Comparison of ENCODE assay signal across 1 cellular context in genomic region chr1:20696397-20697333, GRCh38.
TF ChIP-seq lines count a peak whose summit lies in the region.

No MANE protein-coding gene starts in this region.

TF ChIP-seq in H1, 55 proteins besides CTCF, POLR2A, EP300 and RAD21:
- TF ChIP-seq ATF3 (IDR thresholded peaks at IDR 0.05; ENCODE audit: insufficient read depth, low read depth, low read length) (peak; percentile 76), MAX (IDR thresholded peaks at IDR 0.05) (peak; percentile 87), SAP30 (IDR thresholded peaks at IDR 0.05; ENCODE audit: insufficient read depth, insufficient replicate concordance, low read length) (no peak), CTBP2 (IDR thresholded peaks at IDR 0.05; ENCODE audit: borderline replicate concordance, insufficient read depth, insufficient read length, low read length) (peak; percentile 53), TCF12 (IDR thresholded peaks at IDR 0.05; ENCODE audit: low read depth, low read length) (no peak), RFX5 (IDR thresholded peaks at IDR 0.05; ENCODE audit: borderline replicate concordance, low read depth, low read length) (no peak), NRF1 (IDR thresholded peaks at IDR 0.05; ENCODE audit: low read depth, low read length) (no peak), BACH1 (IDR thresholded peaks at IDR 0.05; ENCODE audit: low read length) (no peak; the same call in 1 of the 2 replicates), RBBP5 (IDR thresholded peaks at IDR 0.05; ENCODE audit: borderline replicate concordance, low read depth, low read length) (0 out of 2 replicates have a peak, but pooled peaks have one; percentile 41), KDM1A (IDR thresholded peaks at IDR 0.05; ENCODE audit: borderline replicate concordance, low read length) (0 out of 2 replicates have a peak, but pooled peaks have one; percentile 59), CHD2 (IDR thresholded peaks at IDR 0.05; ENCODE audit: low read length) (no peak; the same call in 1 of the 2 replicates), NANOG (IDR thresholded peaks at IDR 0.05; ENCODE audit: insufficient read depth, low read depth, low read length, poor library complexity, severe bottlenecking) (no peak), ATF2 (IDR thresholded peaks at IDR 0.05; ENCODE audit: low read length) (no peak), RXRA (IDR thresholded peaks at IDR 0.05; ENCODE audit: insufficient read depth, low read depth, low read length) (no peak), GTF2F1 (IDR thresholded peaks at IDR 0.05; ENCODE audit: borderline replicate concordance, low read depth, low read length) (no peak), KDM5A (IDR thresholded peaks at IDR 0.05; ENCODE audit: low read length) (no peak), FOSL1 (IDR thresholded peaks at IDR 0.05; ENCODE audit: insufficient read depth, low read depth, low read length) (no peak), ZNF274 (IDR thresholded peaks at IDR 0.05; ENCODE audit: borderline replicate concordance, extremely low read depth, low read length) (no peak), HDAC6 (IDR thresholded peaks at IDR 0.05; ENCODE audit: low read depth, low read length) (no peak), TAF1 (IDR thresholded peaks at IDR 0.05; ENCODE audit: low read depth, low read length) (peak; percentile 38; the same call in 1 of the 2 replicates), ASH2L (IDR thresholded peaks at IDR 0.05; ENCODE audit: low read length) (no peak), PHF8 (conservative IDR thresholded peaks at IDR 0.05; ENCODE audit: low read depth, low read length) (no peak), POLR2AphosphoS5 (IDR thresholded peaks at IDR 0.05; ENCODE audit: low read depth, low read length) (no peak; the same call in 1 of the 2 replicates), SIN3A (conservative IDR thresholded peaks at IDR 0.05 in 1 of 2, IDR thresholded peaks at IDR 0.05 in 1 of 2; ENCODE audit: low read depth in 1 of 2, low read length in 2 of 2) (0 out of 4 replicates have a peak, but pooled peaks of 1 of the 2 experiments have one; percentile 66), MAFK (IDR thresholded peaks at IDR 0.05; ENCODE audit: low read depth, low read length) (no peak), GABPA (IDR thresholded peaks at IDR 0.05; ENCODE audit: borderline replicate concordance, insufficient read depth, low read length) (no peak), SP1 (IDR thresholded peaks at IDR 0.05; ENCODE audit: low read depth, low read length) (no peak), CREB1 (IDR thresholded peaks at IDR 0.05) (peak; percentile 49; the same call in 1 of the 2 replicates), CBX8 (IDR thresholded peaks at IDR 0.05; ENCODE audit: borderline replicate concordance, low read depth, low read length) (no peak), USF2 (IDR thresholded peaks at IDR 0.05; ENCODE audit: low read length) (peak; percentile 81), EZH2 (IDR thresholded peaks at IDR 0.05; ENCODE audit: low read depth, low read length, severe bottlenecking) (no peak), KDM4A (IDR thresholded peaks at IDR 0.05; ENCODE audit: low read depth, low read length, severe bottlenecking) (no peak), JUND (IDR thresholded peaks at IDR 0.05; ENCODE audit: low read length) (no peak), EGR1 (IDR thresholded peaks at IDR 0.05; ENCODE audit: borderline replicate concordance, low read depth, low read length) (no peak), SIRT6 (IDR thresholded peaks at IDR 0.05; ENCODE audit: low read length) (no peak), SP2 (IDR thresholded peaks at IDR 0.05; ENCODE audit: low read length) (no peak), BRCA1 (IDR thresholded peaks at IDR 0.05; ENCODE audit: low read depth, low read length) (no peak), JUN (IDR thresholded peaks at IDR 0.05; ENCODE audit: low read depth, low read length) (no peak), SRF (IDR thresholded peaks at IDR 0.05; ENCODE audit: low read depth, low read length) (no peak), TAF7 (optimal IDR thresholded peaks at IDR 0.05; ENCODE audit: borderline replicate concordance, low read depth, low read length) (peak; percentile 34), POU5F1 (IDR thresholded peaks at IDR 0.05; ENCODE audit: low read depth, low read length) (no peak), TEAD4 (IDR thresholded peaks at IDR 0.05; ENCODE audit: low read depth, low read length) (no peak), TBP (IDR thresholded peaks at IDR 0.05; ENCODE audit: low read depth, low read length) (no peak), CBX5 (IDR thresholded peaks at IDR 0.05; ENCODE audit: low read depth, low read length) (no peak), SP4 (IDR thresholded peaks at IDR 0.05; ENCODE audit: low read length) (no peak), HDAC2 (IDR thresholded peaks at IDR 0.05; ENCODE audit: borderline replicate concordance in 1 of 2, low read depth in 2 of 2, low read length in 2 of 2) (no peak), BCL11A (IDR thresholded peaks at IDR 0.05; ENCODE audit: low read depth in 2 of 2, low read length in 2 of 2) (no peak), SIX5 (IDR thresholded peaks at IDR 0.05; ENCODE audit: low read depth, low read length) (no peak), CHD1 (IDR thresholded peaks at IDR 0.05; ENCODE audit: low read depth, low read length) (no peak), SUZ12 (IDR thresholded peaks at IDR 0.05; ENCODE audit: low read length) (no peak), RNF2 (IDR thresholded peaks at IDR 0.05; ENCODE audit: borderline replicate concordance, low read depth, low read length, missing control alignments, poor library complexity, severe bottlenecking) (no peak)
- TF ChIP-seq, protein P1, sequence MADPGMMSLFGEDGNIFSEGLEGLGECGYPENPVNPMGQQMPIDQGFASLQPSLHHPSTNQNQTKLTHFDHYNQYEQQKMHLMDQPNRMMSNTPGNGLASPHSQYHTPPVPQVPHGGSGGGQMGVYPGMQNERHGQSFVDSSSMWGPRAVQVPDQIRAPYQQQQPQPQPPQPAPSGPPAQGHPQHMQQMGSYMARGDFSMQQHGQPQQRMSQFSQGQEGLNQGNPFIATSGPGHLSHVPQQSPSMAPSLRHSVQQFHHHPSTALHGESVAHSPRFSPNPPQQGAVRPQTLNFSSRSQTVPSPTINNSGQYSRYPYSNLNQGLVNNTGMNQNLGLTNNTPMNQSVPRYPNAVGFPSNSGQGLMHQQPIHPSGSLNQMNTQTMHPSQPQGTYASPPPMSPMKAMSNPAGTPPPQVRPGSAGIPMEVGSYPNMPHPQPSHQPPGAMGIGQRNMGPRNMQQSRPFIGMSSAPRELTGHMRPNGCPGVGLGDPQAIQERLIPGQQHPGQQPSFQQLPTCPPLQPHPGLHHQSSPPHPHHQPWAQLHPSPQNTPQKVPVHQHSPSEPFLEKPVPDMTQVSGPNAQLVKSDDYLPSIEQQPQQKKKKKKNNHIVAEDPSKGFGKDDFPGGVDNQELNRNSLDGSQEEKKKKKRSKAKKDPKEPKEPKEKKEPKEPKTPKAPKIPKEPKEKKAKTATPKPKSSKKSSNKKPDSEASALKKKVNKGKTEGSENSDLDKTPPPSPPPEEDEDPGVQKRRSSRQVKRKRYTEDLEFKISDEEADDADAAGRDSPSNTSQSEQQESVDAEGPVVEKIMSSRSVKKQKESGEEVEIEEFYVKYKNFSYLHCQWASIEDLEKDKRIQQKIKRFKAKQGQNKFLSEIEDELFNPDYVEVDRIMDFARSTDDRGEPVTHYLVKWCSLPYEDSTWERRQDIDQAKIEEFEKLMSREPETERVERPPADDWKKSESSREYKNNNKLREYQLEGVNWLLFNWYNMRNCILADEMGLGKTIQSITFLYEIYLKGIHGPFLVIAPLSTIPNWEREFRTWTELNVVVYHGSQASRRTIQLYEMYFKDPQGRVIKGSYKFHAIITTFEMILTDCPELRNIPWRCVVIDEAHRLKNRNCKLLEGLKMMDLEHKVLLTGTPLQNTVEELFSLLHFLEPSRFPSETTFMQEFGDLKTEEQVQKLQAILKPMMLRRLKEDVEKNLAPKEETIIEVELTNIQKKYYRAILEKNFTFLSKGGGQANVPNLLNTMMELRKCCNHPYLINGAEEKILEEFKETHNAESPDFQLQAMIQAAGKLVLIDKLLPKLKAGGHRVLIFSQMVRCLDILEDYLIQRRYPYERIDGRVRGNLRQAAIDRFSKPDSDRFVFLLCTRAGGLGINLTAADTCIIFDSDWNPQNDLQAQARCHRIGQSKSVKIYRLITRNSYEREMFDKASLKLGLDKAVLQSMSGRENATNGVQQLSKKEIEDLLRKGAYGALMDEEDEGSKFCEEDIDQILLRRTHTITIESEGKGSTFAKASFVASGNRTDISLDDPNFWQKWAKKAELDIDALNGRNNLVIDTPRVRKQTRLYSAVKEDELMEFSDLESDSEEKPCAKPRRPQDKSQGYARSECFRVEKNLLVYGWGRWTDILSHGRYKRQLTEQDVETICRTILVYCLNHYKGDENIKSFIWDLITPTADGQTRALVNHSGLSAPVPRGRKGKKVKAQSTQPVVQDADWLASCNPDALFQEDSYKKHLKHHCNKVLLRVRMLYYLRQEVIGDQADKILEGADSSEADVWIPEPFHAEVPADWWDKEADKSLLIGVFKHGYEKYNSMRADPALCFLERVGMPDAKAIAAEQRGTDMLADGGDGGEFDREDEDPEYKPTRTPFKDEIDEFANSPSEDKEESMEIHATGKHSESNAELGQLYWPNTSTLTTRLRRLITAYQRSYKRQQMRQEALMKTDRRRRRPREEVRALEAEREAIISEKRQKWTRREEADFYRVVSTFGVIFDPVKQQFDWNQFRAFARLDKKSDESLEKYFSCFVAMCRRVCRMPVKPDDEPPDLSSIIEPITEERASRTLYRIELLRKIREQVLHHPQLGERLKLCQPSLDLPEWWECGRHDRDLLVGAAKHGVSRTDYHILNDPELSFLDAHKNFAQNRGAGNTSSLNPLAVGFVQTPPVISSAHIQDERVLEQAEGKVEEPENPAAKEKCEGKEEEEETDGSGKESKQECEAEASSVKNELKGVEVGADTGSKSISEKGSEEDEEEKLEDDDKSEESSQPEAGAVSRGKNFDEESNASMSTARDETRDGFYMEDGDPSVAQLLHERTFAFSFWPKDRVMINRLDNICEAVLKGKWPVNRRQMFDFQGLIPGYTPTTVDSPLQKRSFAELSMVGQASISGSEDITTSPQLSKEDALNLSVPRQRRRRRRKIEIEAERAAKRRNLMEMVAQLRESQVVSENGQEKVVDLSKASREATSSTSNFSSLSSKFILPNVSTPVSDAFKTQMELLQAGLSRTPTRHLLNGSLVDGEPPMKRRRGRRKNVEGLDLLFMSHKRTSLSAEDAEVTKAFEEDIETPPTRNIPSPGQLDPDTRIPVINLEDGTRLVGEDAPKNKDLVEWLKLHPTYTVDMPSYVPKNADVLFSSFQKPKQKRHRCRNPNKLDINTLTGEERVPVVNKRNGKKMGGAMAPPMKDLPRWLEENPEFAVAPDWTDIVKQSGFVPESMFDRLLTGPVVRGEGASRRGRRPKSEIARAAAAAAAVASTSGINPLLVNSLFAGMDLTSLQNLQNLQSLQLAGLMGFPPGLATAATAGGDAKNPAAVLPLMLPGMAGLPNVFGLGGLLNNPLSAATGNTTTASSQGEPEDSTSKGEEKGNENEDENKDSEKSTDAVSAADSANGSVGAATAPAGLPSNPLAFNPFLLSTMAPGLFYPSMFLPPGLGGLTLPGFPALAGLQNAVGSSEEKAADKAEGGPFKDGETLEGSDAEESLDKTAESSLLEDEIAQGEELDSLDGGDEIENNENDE (IDR thresholded peaks at IDR 0.05; ENCODE audit: insufficient replicate concordance, low read length), result no peak
- TF ChIP-seq, protein P2, sequence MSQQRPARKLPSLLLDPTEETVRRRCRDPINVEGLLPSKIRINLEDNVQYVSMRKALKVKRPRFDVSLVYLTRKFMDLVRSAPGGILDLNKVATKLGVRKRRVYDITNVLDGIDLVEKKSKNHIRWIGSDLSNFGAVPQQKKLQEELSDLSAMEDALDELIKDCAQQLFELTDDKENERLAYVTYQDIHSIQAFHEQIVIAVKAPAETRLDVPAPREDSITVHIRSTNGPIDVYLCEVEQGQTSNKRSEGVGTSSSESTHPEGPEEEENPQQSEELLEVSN (IDR thresholded peaks at IDR 0.05), result peak; percentile 66
